ENCODE assay signal across 2 cellular contexts in the genomic region with DNA sequence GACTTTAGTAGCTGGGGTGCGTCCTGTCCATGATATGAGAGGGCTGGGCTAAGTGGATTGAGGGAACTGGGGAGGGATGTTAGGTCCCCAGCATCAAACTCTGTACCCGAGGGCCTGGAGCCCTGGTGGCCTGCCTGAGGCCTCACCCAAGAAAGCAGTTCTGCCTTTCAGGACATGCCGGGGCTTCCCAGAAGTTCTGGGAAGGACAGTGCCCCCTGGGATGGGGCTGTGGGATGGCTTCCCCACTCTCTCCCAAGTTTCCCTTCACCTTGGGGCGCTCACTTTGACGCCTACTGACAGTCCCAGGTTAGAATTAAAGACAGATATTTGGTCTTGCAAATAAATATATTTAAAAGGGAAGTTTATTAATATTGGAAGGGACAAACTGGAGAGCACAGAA.
TF ChIP-seq lines count a peak whose summit lies in the region.

No MANE protein-coding gene starts in this region.

TF ChIP-seq in GM23338, 12 proteins besides CTCF, POLR2A, EP300 and RAD21 (continues in another document):
- TF ChIP-seq, protein P1, sequence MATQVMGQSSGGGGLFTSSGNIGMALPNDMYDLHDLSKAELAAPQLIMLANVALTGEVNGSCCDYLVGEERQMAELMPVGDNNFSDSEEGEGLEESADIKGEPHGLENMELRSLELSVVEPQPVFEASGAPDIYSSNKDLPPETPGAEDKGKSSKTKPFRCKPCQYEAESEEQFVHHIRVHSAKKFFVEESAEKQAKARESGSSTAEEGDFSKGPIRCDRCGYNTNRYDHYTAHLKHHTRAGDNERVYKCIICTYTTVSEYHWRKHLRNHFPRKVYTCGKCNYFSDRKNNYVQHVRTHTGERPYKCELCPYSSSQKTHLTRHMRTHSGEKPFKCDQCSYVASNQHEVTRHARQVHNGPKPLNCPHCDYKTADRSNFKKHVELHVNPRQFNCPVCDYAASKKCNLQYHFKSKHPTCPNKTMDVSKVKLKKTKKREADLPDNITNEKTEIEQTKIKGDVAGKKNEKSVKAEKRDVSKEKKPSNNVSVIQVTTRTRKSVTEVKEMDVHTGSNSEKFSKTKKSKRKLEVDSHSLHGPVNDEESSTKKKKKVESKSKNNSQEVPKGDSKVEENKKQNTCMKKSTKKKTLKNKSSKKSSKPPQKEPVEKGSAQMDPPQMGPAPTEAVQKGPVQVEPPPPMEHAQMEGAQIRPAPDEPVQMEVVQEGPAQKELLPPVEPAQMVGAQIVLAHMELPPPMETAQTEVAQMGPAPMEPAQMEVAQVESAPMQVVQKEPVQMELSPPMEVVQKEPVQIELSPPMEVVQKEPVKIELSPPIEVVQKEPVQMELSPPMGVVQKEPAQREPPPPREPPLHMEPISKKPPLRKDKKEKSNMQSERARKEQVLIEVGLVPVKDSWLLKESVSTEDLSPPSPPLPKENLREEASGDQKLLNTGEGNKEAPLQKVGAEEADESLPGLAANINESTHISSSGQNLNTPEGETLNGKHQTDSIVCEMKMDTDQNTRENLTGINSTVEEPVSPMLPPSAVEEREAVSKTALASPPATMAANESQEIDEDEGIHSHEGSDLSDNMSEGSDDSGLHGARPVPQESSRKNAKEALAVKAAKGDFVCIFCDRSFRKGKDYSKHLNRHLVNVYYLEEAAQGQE (IDR thresholded peaks at IDR 0.05; ENCODE audit: unreplicated experiment), result no peak
- TF ChIP-seq NANOG (IDR thresholded peaks at IDR 0.05; ENCODE audit: borderline replicate concordance), result no peak
- TF ChIP-seq ZNF331 (CRISPR knock-in tag; IDR thresholded peaks at IDR 0.05; ENCODE audit: low read depth), result no peak
- TF ChIP-seq EZH2phosphoT487 (IDR thresholded peaks at IDR 0.05; ENCODE audit: unreplicated experiment), result no peak
- no peak for TF ChIP-seq POLR2AphosphoS5 (IDR thresholded peaks at IDR 0.05; ENCODE audit: low read depth)
- TF ChIP-seq, protein P2, sequence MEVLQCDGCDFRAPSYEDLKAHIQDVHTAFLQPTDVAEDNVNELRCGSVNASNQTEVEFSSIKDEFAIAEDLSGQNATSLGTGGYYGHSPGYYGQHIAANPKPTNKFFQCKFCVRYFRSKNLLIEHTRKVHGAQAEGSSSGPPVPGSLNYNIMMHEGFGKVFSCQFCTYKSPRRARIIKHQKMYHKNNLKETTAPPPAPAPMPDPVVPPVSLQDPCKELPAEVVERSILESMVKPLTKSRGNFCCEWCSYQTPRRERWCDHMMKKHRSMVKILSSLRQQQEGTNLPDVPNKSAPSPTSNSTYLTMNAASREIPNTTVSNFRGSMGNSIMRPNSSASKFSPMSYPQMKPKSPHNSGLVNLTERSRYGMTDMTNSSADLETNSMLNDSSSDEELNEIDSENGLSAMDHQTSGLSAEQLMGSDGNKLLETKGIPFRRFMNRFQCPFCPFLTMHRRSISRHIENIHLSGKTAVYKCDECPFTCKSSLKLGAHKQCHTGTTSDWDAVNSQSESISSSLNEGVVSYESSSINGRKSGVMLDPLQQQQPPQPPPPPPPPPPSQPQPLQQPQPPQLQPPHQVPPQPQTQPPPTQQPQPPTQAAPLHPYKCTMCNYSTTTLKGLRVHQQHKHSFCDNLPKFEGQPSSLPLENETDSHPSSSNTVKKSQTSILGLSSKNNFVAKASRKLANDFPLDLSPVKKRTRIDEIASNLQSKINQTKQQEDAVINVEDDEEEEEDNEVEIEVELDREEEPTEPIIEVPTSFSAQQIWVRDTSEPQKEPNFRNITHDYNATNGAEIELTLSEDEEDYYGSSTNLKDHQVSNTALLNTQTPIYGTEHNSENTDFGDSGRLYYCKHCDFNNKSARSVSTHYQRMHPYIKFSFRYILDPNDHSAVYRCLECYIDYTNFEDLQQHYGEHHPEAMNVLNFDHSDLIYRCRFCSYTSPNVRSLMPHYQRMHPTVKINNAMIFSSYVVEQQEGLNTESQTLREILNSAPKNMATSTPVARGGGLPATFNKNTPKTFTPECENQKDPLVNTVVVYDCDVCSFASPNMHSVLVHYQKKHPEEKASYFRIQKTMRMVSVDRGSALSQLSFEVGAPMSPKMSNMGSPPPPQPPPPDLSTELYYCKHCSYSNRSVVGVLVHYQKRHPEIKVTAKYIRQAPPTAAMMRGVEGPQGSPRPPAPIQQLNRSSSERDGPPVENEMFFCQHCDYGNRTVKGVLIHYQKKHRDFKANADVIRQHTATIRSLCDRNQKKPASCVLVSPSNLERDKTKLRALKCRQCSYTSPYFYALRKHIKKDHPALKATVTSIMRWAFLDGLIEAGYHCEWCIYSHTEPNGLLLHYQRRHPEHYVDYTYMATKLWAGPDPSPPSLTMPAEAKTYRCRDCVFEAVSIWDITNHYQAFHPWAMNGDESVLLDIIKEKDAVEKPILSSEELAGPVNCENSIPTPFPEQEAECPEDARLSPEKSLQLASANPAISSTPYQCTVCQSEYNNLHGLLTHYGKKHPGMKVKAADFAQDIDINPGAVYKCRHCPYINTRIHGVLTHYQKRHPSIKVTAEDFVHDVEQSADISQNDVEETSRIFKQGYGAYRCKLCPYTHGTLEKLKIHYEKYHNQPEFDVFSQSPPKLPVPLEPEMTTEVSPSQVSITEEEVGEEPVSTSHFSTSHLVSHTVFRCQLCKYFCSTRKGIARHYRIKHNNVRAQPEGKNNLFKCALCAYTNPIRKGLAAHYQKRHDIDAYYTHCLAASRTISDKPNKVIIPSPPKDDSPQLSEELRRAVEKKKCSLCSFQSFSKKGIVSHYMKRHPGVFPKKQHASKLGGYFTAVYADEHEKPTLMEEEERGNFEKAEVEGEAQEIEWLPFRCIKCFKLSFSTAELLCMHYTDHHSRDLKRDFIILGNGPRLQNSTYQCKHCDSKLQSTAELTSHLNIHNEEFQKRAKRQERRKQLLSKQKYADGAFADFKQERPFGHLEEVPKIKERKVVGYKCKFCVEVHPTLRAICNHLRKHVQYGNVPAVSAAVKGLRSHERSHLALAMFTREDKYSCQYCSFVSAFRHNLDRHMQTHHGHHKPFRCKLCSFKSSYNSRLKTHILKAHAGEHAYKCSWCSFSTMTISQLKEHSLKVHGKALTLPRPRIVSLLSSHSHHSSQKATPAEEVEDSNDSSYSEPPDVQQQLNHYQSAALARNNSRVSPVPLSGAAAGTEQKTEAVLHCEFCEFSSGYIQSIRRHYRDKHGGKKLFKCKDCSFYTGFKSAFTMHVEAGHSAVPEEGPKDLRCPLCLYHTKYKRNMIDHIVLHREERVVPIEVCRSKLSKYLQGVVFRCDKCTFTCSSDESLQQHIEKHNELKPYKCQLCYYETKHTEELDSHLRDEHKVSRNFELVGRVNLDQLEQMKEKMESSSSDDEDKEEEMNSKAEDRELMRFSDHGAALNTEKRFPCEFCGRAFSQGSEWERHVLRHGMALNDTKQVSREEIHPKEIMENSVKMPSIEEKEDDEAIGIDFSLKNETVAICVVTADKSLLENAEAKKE (CRISPR knock-in tag; IDR thresholded peaks at IDR 0.05), result no peak
- TF ChIP-seq, protein P3, sequence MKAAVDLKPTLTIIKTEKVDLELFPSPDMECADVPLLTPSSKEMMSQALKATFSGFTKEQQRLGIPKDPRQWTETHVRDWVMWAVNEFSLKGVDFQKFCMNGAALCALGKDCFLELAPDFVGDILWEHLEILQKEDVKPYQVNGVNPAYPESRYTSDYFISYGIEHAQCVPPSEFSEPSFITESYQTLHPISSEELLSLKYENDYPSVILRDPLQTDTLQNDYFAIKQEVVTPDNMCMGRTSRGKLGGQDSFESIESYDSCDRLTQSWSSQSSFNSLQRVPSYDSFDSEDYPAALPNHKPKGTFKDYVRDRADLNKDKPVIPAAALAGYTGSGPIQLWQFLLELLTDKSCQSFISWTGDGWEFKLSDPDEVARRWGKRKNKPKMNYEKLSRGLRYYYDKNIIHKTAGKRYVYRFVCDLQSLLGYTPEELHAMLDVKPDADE (IDR thresholded peaks at IDR 0.05), result no peak
- no peak for TF ChIP-seq ZNF114 (CRISPR knock-in tag; IDR thresholded peaks at IDR 0.05)
- no peak for TF ChIP-seq JUNB (IDR thresholded peaks at IDR 0.05; ENCODE audit: unreplicated experiment)
- TF ChIP-seq CREB1 (CRISPR knock-in tag; IDR thresholded peaks at IDR 0.05; ENCODE audit: low read depth), result no peak

TF ChIP-seq in IMR-90, 13 proteins besides CTCF, POLR2A, EP300 and RAD21:
- TF ChIP-seq, protein P4, sequence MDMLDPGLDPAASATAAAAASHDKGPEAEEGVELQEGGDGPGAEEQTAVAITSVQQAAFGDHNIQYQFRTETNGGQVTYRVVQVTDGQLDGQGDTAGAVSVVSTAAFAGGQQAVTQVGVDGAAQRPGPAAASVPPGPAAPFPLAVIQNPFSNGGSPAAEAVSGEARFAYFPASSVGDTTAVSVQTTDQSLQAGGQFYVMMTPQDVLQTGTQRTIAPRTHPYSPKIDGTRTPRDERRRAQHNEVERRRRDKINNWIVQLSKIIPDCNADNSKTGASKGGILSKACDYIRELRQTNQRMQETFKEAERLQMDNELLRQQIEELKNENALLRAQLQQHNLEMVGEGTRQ (IDR thresholded peaks at IDR 0.05; ENCODE audit: low read depth, low read length), result no peak
- no peak for TF ChIP-seq RCOR1 (IDR thresholded peaks at IDR 0.05; ENCODE audit: insufficient replicate concordance, low read length)
- no peak for TF ChIP-seq FOS (IDR thresholded peaks at IDR 0.05; ENCODE audit: low read depth, low read length)
- TF ChIP-seq RFX5 (IDR thresholded peaks at IDR 0.05; ENCODE audit: low read depth, low read length), result no peak
- no peak for TF ChIP-seq CHD1 (IDR thresholded peaks at IDR 0.05; ENCODE audit: low read depth, low read length)
- TF ChIP-seq, protein P5, sequence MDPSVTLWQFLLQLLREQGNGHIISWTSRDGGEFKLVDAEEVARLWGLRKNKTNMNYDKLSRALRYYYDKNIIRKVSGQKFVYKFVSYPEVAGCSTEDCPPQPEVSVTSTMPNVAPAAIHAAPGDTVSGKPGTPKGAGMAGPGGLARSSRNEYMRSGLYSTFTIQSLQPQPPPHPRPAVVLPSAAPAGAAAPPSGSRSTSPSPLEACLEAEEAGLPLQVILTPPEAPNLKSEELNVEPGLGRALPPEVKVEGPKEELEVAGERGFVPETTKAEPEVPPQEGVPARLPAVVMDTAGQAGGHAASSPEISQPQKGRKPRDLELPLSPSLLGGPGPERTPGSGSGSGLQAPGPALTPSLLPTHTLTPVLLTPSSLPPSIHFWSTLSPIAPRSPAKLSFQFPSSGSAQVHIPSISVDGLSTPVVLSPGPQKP (IDR thresholded peaks at IDR 0.05; ENCODE audit: borderline replicate concordance, low read depth, low read length), result no peak
- TF ChIP-seq MXI1 (IDR thresholded peaks at IDR 0.05; ENCODE audit: borderline replicate concordance, low read depth, low read length), result no peak
- no peak for TF ChIP-seq SMC3 (IDR thresholded peaks at IDR 0.05; ENCODE audit: low read depth, low read length)
- no peak for TF ChIP-seq MAFK (IDR thresholded peaks at IDR 0.05; ENCODE audit: low read depth, low read length)
- no peak for TF ChIP-seq BHLHE40 (IDR thresholded peaks at IDR 0.05; ENCODE audit: low read depth, low read length)
- no peak for TF ChIP-seq NFE2L2 (IDR thresholded peaks at IDR 0.05; ENCODE audit: low read depth, low read length)
- TF ChIP-seq MAZ (IDR thresholded peaks at IDR 0.05; ENCODE audit: borderline replicate concordance, low read depth, low read length), result no peak
- no peak for TF ChIP-seq CEBPB (IDR thresholded peaks at IDR 0.05; ENCODE audit: low read depth, low read length)
TF ChIP-seq in IMR-90: peak in this region for 0.
